In the genomic region with DNA sequence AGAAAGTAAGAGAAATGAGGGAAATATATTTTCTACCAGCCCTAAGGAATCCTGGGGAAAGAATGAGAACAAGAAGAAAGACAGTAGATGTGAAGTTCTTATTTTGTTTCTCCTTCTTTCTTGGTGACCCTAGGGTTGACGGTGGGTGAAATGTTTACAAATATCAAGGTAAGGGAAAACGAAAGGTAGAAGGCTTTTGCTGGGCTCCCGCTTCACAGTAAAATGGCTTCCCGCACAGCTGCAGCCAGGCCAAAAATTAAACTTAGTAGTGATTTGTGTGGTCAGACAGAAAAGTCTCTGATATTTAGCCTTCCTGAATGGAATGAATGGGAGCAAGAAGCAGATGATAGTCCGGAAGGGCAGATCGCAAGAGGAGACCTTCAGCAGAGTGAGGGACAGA, we compare ENCODE assay signal across 1 cellular context.
TF ChIP-seq lines count a peak whose summit lies in the region.

No MANE protein-coding gene starts in this region.

TF ChIP-seq in H1, 55 proteins besides CTCF, POLR2A, EP300 and RAD21:
- TF ChIP-seq ATF2 (IDR thresholded peaks at IDR 0.05; ENCODE audit: low read length) (no peak), BACH1 (IDR thresholded peaks at IDR 0.05; ENCODE audit: low read length) (no peak)
